Comparison of ENCODE assay signal across 10 cellular contexts in genomic region chr12:78888583-78888982, GRCh38. TPM values are rescaled to one million over a fixed set of nuclear protein-coding genes. Genes with fewer than 3 reads are reported as not detected.
DNase-seq lines count a peak whose midpoint lies in the region; ATAC-seq, FAIRE-seq and TF ChIP-seq lines count a peak whose summit lies in the region.
"Had no signal": no experiment of that assay in that cellular context is flagged by ENCODE, and none has a peak within 500 bp of the region (broad histone marks: within the 10 kb centered on the region; RNA-seq: fewer than 3 reads in every experiment).

No MANE protein-coding gene starts in this region.

- no peak overlapping the region for H3K4me3 Mint-ChIP-seq in activated CD4-positive, alpha-beta T cell treated with anti-CD3 and anti-CD28 coated beads, Interleukin-2, amount 10 ng/mL, durations not matched to agents 7 days and 5 days
- H3K4me3 Mint-ChIP-seq in endodermal cell, result no peak overlapping the region
- H3K4me3 Mint-ChIP-seq: activated T-cell treated with anti-CD3 and anti-CD28 coated beads, Interleukin-2, amount 50 U/mL, for 72 hours had no signal

- 74% methylated on average over 3 of the region's 3 CpGs; no CpG with 5 or more reads in 1 of the 2 experiments for WGBS in endodermal cell (ENCODE audit: insufficient coverage in 1 of 2, insufficient read length in 1 of 2), 2 experiments

- no peaks in the 10 kb centered on the region for H3K27me3 Mint-ChIP-seq in activated CD4-positive, alpha-beta T cell treated with anti-CD3 and anti-CD28 coated beads, Interleukin-2, amount 10 ng/mL, durations not matched to agents 7 days and 5 days
- H3K27me3 Mint-ChIP-seq in endodermal cell (ENCODE audit: insufficient read depth), result no peaks in the 10 kb centered on the region

- no peak for TF ChIP-seq CTCF in coronary artery (IDR thresholded peaks at IDR 0.05)
- TF ChIP-seq CTCF in endodermal cell (conservative IDR thresholded peaks at IDR 0.05), result no peak

- DNase-seq in germinal center (ENCODE audit: low spot score) (peak; percentile 22), frontal cortex (ENCODE audit: low spot score in 2 of 2) (no peak), coronary artery (ENCODE audit: low spot score) (no peak), endodermal cell (no peak)
- no peak for DNase-seq in activated CD4-positive, alpha-beta T cell treated with anti-CD3 and anti-CD28 coated beads, Interleukin-2, amount 10 ng/mL, durations not matched to agents 7 days and 5 days
- DNase-seq: activated T-cell treated with anti-CD3 and anti-CD28 coated beads, Interleukin-2, amount 50 U/mL, for 72 hours; SJCRH30 had no signal

- H3K9me3 Mint-ChIP-seq in activated CD4-positive, alpha-beta T cell treated with anti-CD3 and anti-CD28 coated beads, Interleukin-2, amount 10 ng/mL, durations not matched to agents 7 days and 5 days, result no peaks in the 10 kb centered on the region
- no peaks in the 10 kb centered on the region for H3K9me3 Mint-ChIP-seq in endodermal cell
- H3K9me3 Mint-ChIP-seq: activated T-cell treated with anti-CD3 and anti-CD28 coated beads, Interleukin-2, amount 50 U/mL, for 72 hours had no signal

- H3K9ac ChIP-seq in endodermal cell (ENCODE audit: extremely low read depth, low read length, poor library complexity, severe bottlenecking), result no peak overlapping the region

- no peaks in the 10 kb centered on the region for H3K4me1 Mint-ChIP-seq in activated CD4-positive, alpha-beta T cell treated with anti-CD3 and anti-CD28 coated beads, Interleukin-2, amount 10 ng/mL, durations not matched to agents 7 days and 5 days
- H3K4me1 Mint-ChIP-seq in endodermal cell, result peaks cover 5% of the 10 kb centered on the region

- ATAC-seq in GM18511 (IDR thresholded peaks at IDR 0.05; ENCODE audit: unreplicated experiment) (peak; percentile 98), GM21786 (IDR thresholded peaks at IDR 0.05; ENCODE audit: unreplicated experiment) (peak; percentile 95), HG03460 (IDR thresholded peaks at IDR 0.05; ENCODE audit: unreplicated experiment) (peak; percentile 94)
- ATAC-seq: activated T-cell treated with anti-CD3 and anti-CD28 coated beads, Interleukin-2, amount 50 U/mL, for 72 hours had no signal

- CTCF ChIA-PET in activated CD4-positive, alpha-beta T cell treated with anti-CD3 and anti-CD28 coated beads, Interleukin-2, amount 10 ng/mL, durations not matched to agents 7 days and 5 days (lab: Charles Lee), result no interaction called here

- H3K36me3 ChIP-seq in endodermal cell (ENCODE audit: control insufficient read depth, insufficient read depth, low read length), result no peaks in the 10 kb centered on the region
- H3K36me3 ChIP-seq: SJCRH30 had no signal

- H3K4me3 ChIP-seq in coronary artery (no peak overlapping the region), endodermal cell (ENCODE audit: low read length) (no peak overlapping the region)
- H3K4me3 ChIP-seq: SJCRH30 had no signal

- no peaks in the 10 kb centered on the region for H3K27me3 ChIP-seq in endodermal cell (ENCODE audit: control insufficient read depth, insufficient read depth, low read length, poor library complexity, severe bottlenecking)
- H3K27me3 ChIP-seq: SJCRH30 had no signal

- H3K27ac Mint-ChIP-seq in activated CD4-positive, alpha-beta T cell treated with anti-CD3 and anti-CD28 coated beads, Interleukin-2, amount 10 ng/mL, durations not matched to agents 7 days and 5 days, result no peak overlapping the region
- H3K27ac Mint-ChIP-seq in endodermal cell, result no peak overlapping the region
- H3K27ac Mint-ChIP-seq: activated T-cell treated with anti-CD3 and anti-CD28 coated beads, Interleukin-2, amount 50 U/mL, for 72 hours had no signal

- no peak overlapping the region for H3K27ac ChIP-seq in coronary artery
- no peak overlapping the region for H3K27ac ChIP-seq in endodermal cell (ENCODE audit: low read depth, low read length)
- H3K27ac ChIP-seq: SJCRH30 had no signal

- no peaks in the 10 kb centered on the region for H3K4me1 ChIP-seq in endodermal cell (ENCODE audit: control insufficient read depth, insufficient read depth, low read length)
- H3K4me1 ChIP-seq: SJCRH30 had no signal

- no peak for FAIRE-seq in frontal cortex (lab: Jason Lieb, UNC)

- no peaks in the 10 kb centered on the region for H3K36me3 Mint-ChIP-seq in activated CD4-positive, alpha-beta T cell treated with anti-CD3 and anti-CD28 coated beads, Interleukin-2, amount 10 ng/mL, durations not matched to agents 7 days and 5 days (ENCODE audit: low read depth)
- no peaks in the 10 kb centered on the region for H3K36me3 Mint-ChIP-seq in endodermal cell (ENCODE audit: low read depth)

- POLR2A ChIA-PET in activated CD4-positive, alpha-beta T cell treated with anti-CD3 and anti-CD28 coated beads, Interleukin-2, amount 10 ng/mL, durations not matched to agents 7 days and 5 days (lab: Charles Lee), result no interaction called here

- H3K9me3 ChIP-seq in endodermal cell (ENCODE audit: control insufficient read depth, low read length), result no peaks in the 10 kb centered on the region
- H3K9me3 ChIP-seq: SJCRH30 had no signal

RNA-seq across cellular contexts. Expression of gene SYT1, which starts 24.0 kb away (rescaled TPM):
- 174 TPM for total RNA-seq in frontal cortex
- total RNA-seq in activated CD4-positive, alpha-beta T cell treated with anti-CD3 and anti-CD28 coated beads, Interleukin-2, amount 10 ng/mL, durations not matched to agents 7 days and 5 days, result not detected
- 10 to 100 TPM in 1 of 2 donors, 1 to 10 TPM in 1; 6.8 to 10.7 TPM for total RNA-seq in endodermal cell
- polyA plus RNA-seq in endodermal cell (2013, experiment 1 of 2), result 21.1 TPM
- 19.2 TPM for polyA plus RNA-seq in endodermal cell (2013, experiment 2 of 2)
- total RNA-seq: activated T-cell treated with anti-CD3 and anti-CD28 coated beads, Interleukin-2, amount 50 U/mL, for 72 hours had no signal

Comparison
In these comparisons a context has a peak if more than half of its experiments do, and no peak if none do; other contexts are left out.
1. RNA of gene SYT1, which starts 24.0 kb away (total RNA-seq): 174 TPM in frontal cortex (single experiment); 6.8 to 10.7 TPM in endodermal cell and not detected in activated CD4-positive, alpha-beta T cell treated with anti-CD3 and anti-CD28 coated beads, Interleukin-2, amount 10 ng/mL, durations not matched to agents 7 days and 5 days; every median in the first group is over 10 times any median in the second.
2. Peak in every context shown above with its lines, with median percentiles within 50 percentile points of each other: ATAC-seq.